24 cellular contexts compared by ENCODE assay signal in genomic region chr22:33124471-33124870, GRCh38.
DNase-seq lines count a peak whose midpoint lies in the region; FAIRE-seq and TF ChIP-seq lines count a peak whose summit lies in the region.
"Had no signal": no experiment of that assay in that cellular context is flagged by ENCODE, and none has a peak within 500 bp of the region (broad histone marks: within the 10 kb centered on the region; RNA-seq: fewer than 3 reads in every experiment).

No MANE protein-coding gene starts in this region.

- H3K4me1 ChIP-seq in H1 (replicated peaks in 1 of 4; ENCODE audit: control insufficient read depth in 3 of 4, insufficient read depth in 4 of 4, low read length in 3 of 4), result no peaks in the 10 kb centered on the region
- H3K4me1 ChIP-seq: BE2C; BLaER1 treated with 17β-estradiol and CSF1 and Interleukin-3, amounts not matched to agents 10 nM and 100 nM had no signal

- H3K79me1 ChIP-seq in H1 (ENCODE audit: low read depth, low read length), result no peaks in the 10 kb centered on the region

- H2AK5ac ChIP-seq in H1 (ENCODE audit: low read depth, low read length), result no peak overlapping the region; the same call in 1 of the 2 replicates

- no peak for FAIRE-seq in H1 (lab: Jason Lieb, UNC)
- FAIRE-seq: A204.1, D721Med, GM12892 had no signal

- no peak overlapping the region for H4K91ac ChIP-seq in H1 (replicated peaks; ENCODE audit: insufficient read length, low read length)

- POLR2A ChIA-PET in H1 (lab: Charles Lee; ENCODE audit: partially characterized antibody), result interaction anchor here (1.2 kb wide), 1 partner anchor 106 kb away, joined by 5 read pairs; no protein-coding TSS in a partner anchor
- POLR2A ChIA-PET in activated CD4-positive, alpha-beta memory T cell treated with anti-CD3 and anti-CD28 coated beads, Interleukin-2, amount 10 ng/mL, durations not matched to agents 7 days and 5 days (lab: Charles Lee), result no interaction called here

- H3K23me2 ChIP-seq in H1 (ENCODE audit: low read depth, low read length), result no peaks in the 10 kb centered on the region; the same call in 1 of the 2 replicates

- no peaks in the 10 kb centered on the region for H3K36me3 Mint-ChIP-seq in activated CD4-positive, alpha-beta T cell treated with anti-CD3 and anti-CD28 coated beads, Interleukin-2, amount 10 ng/mL, durations not matched to agents 24 days and 14 days (ENCODE audit: low read depth)
- no peaks in the 10 kb centered on the region for H3K36me3 Mint-ChIP-seq in osteocyte (ENCODE audit: unreplicated experiment)
- no peaks in the 10 kb centered on the region for H3K36me3 Mint-ChIP-seq in activated CD4-positive, alpha-beta memory T cell treated with anti-CD3 and anti-CD28 coated beads, Interleukin-2, amount 10 ng/mL, durations not matched to agents 7 days and 5 days (ENCODE audit: low read depth)
- H3K36me3 Mint-ChIP-seq: CD14-positive monocyte had no signal

- no peak overlapping the region for H3K18ac ChIP-seq in H1 (ENCODE audit: extremely low read depth, low read length)

- no peak for TF ChIP-seq EP300 in H1 (IDR thresholded peaks at IDR 0.05; ENCODE audit: borderline replicate concordance in 1 of 2, low read depth in 2 of 2, low read length in 2 of 2)

- H3K79me2 ChIP-seq in H1 (ENCODE audit: control insufficient read depth in 1 of 2, insufficient read depth in 2 of 2, low read length in 2 of 2), result no peaks in the 10 kb centered on the region

- H3K4me2 ChIP-seq in H1 (ENCODE audit: insufficient read depth in 1 of 2, low read depth in 2 of 2, low read length in 2 of 2), result no peak overlapping the region
- H3K4me2 ChIP-seq: BLaER1 treated with 17β-estradiol and CSF1 and Interleukin-3, amounts not matched to agents 10 nM and 100 nM had no signal

- H2BK20ac ChIP-seq in H1 (ENCODE audit: low read length), result no peak overlapping the region

- CTCF ChIA-PET in H1 (lab: Charles Lee; ENCODE audit: partially characterized antibody), result interaction anchor here (0.6 to 3.3 kb wide), 4 partner anchors 49 to 614 kb away, joined by 3 to 37 read pairs (median 3); no protein-coding TSS in a partner anchor
- CTCF ChIA-PET in activated CD4-positive, alpha-beta memory T cell treated with anti-CD3 and anti-CD28 coated beads, Interleukin-2, amount 10 ng/mL, durations not matched to agents 7 days and 5 days (lab: Charles Lee), result no interaction called here

- H3K4me3 ChIP-seq in H1 (ENCODE audit: extremely low read depth in 1 of 4, insufficient read depth in 2 of 4, low read depth in 3 of 4, low read length in 4 of 4), result no peak overlapping the region
- H3K4me3 ChIP-seq: BLaER1 treated with 17β-estradiol and CSF1 and Interleukin-3, amounts not matched to agents 10 nM and 100 nM had no signal

- 95% methylated on average over 4 of the region's 4 CpGs; no CpG with 5 or more reads in 1 of the 2 experiments for WGBS in H1 (ENCODE audit: extremely low coverage in 1 of 2, insufficient coverage in 1 of 2, insufficient read length in 1 of 2, insufficient replicate concordance in 2 of 2, low coverage in 1 of 2, low lambda C conversion rate in 2 of 2, missing lambda C conversion rate in 1 of 2), 2 experiments

- H2BK15ac ChIP-seq in H1 (ENCODE audit: low read length), result no peak overlapping the region

- H3K27ac Mint-ChIP-seq in activated CD4-positive, alpha-beta T cell treated with anti-CD3 and anti-CD28 coated beads, Interleukin-2, amount 10 ng/mL, durations not matched to agents 24 days and 14 days, result no peak overlapping the region
- no peak overlapping the region for H3K27ac Mint-ChIP-seq in osteocyte (ENCODE audit: unreplicated experiment)
- no peak overlapping the region for H3K27ac Mint-ChIP-seq in activated CD4-positive, alpha-beta memory T cell treated with anti-CD3 and anti-CD28 coated beads, Interleukin-2, amount 10 ng/mL, durations not matched to agents 7 days and 5 days
- H3K27ac Mint-ChIP-seq: CD14-positive monocyte; CD4-positive, alpha-beta T cell; H9 had no signal

- H3K36me3 ChIP-seq in H1 (ENCODE audit: control insufficient read depth in 2 of 4, insufficient read depth in 4 of 4, low read length in 3 of 4), result no peaks in the 10 kb centered on the region
- H3K36me3 ChIP-seq: BE2C; BLaER1 treated with 17β-estradiol and CSF1 and Interleukin-3, amounts not matched to agents 10 nM and 100 nM had no signal

- no peak overlapping the region for H3K14ac ChIP-seq in H1 (ENCODE audit: insufficient read length)

- H3K9me3 Mint-ChIP-seq in activated CD4-positive, alpha-beta T cell treated with anti-CD3 and anti-CD28 coated beads, Interleukin-2, amount 10 ng/mL, durations not matched to agents 24 days and 14 days, result peaks cover 5% of the 10 kb centered on the region
- H3K9me3 Mint-ChIP-seq in osteocyte (ENCODE audit: unreplicated experiment), result no peaks in the 10 kb centered on the region
- peaks cover 11% of the 10 kb centered on the region for H3K9me3 Mint-ChIP-seq in activated CD4-positive, alpha-beta memory T cell treated with anti-CD3 and anti-CD28 coated beads, Interleukin-2, amount 10 ng/mL, durations not matched to agents 7 days and 5 days
- H3K9me3 Mint-ChIP-seq: CD4-positive, alpha-beta T cell; H9 had no signal

- H3K27ac ChIP-seq in H1 (ENCODE audit: low read depth, low read length), result no peak overlapping the region
- H3K27ac ChIP-seq: 22Rv1; BLaER1 treated with 17β-estradiol and CSF1 and Interleukin-3, amounts not matched to agents 10 nM and 100 nM had no signal

- H4K5ac ChIP-seq in H1 (ENCODE audit: insufficient read length, low read depth, low read length), result no peak overlapping the region

- no peak overlapping the region for H2BK5ac ChIP-seq in H1 (ENCODE audit: low read depth, low read length)

- H4K20me1 ChIP-seq in H1 (replicated peaks in 1 of 2; ENCODE audit: control insufficient read depth in 1 of 2, insufficient read depth in 2 of 2, low read length in 2 of 2), result no peaks in the 10 kb centered on the region
- H4K20me1 ChIP-seq: BLaER1 treated with 17β-estradiol and CSF1 and Interleukin-3, amounts not matched to agents 10 nM and 100 nM had no signal

- no peak overlapping the region for H3K4me3 Mint-ChIP-seq in activated CD4-positive, alpha-beta T cell treated with anti-CD3 and anti-CD28 coated beads, Interleukin-2, amount 10 ng/mL, durations not matched to agents 24 days and 14 days
- no peak overlapping the region for H3K4me3 Mint-ChIP-seq in osteocyte (ENCODE audit: unreplicated experiment)
- H3K4me3 Mint-ChIP-seq in activated CD4-positive, alpha-beta memory T cell treated with anti-CD3 and anti-CD28 coated beads, Interleukin-2, amount 10 ng/mL, durations not matched to agents 7 days and 5 days, result no peak overlapping the region
- H3K4me3 Mint-ChIP-seq: CD14-positive monocyte; CD4-positive, alpha-beta T cell; CD8-positive, alpha-beta memory T cell; H9 had no signal

- H3K27me3 Mint-ChIP-seq in activated CD4-positive, alpha-beta T cell treated with anti-CD3 and anti-CD28 coated beads, Interleukin-2, amount 10 ng/mL, durations not matched to agents 24 days and 14 days, result no peaks in the 10 kb centered on the region
- no peaks in the 10 kb centered on the region for H3K27me3 Mint-ChIP-seq in osteocyte (ENCODE audit: unreplicated experiment)
- H3K27me3 Mint-ChIP-seq in activated CD4-positive, alpha-beta memory T cell treated with anti-CD3 and anti-CD28 coated beads, Interleukin-2, amount 10 ng/mL, durations not matched to agents 7 days and 5 days, result no peaks in the 10 kb centered on the region

- peaks cover 0 to 3% (median 0%) of the 10 kb centered on the region in 4 experiments; a peak in 1 of 7 replicates for H3K27me3 ChIP-seq in H1 (replicated peaks in 1 of 4; ENCODE audit: control insufficient read depth in 3 of 4, extremely low read depth in 1 of 4, insufficient read depth in 3 of 4, low read length in 3 of 4)
- H3K27me3 ChIP-seq: BE2C; BLaER1 treated with 17β-estradiol and CSF1 and Interleukin-3, amounts not matched to agents 10 nM and 100 nM had no signal

- no peak for TF ChIP-seq POLR2A in H1 (IDR thresholded peaks at IDR 0.05; ENCODE audit: control extremely low read depth in 1 of 2, low read depth in 2 of 2, low read length in 2 of 2)

- H3K23ac ChIP-seq in H1 (ENCODE audit: insufficient read length), result no peak overlapping the region

- peak overlapping the region; percentile 71; the same call in 1 of the 2 replicates for H2BK12ac ChIP-seq in H1 (ENCODE audit: low read depth, low read length)

- no peak overlapping the region for H4K8ac ChIP-seq in H1 (ENCODE audit: extremely low read depth, insufficient read depth, low read length)

- TF ChIP-seq RAD21 in H1 (IDR thresholded peaks at IDR 0.05 in 1 of 2, conservative IDR thresholded peaks at IDR 0.05 in 1 of 2; ENCODE audit: low read depth in 2 of 2, low read length in 2 of 2), result no peak

- no peak overlapping the region for H3K4ac ChIP-seq in H1 (replicated peaks; ENCODE audit: insufficient read length, low read depth, low read length)

- no peak overlapping the region for H3K56ac ChIP-seq in H1 (replicated peaks; ENCODE audit: insufficient read length, low read depth, low read length)

- TF ChIP-seq CTCF in H1 (IDR thresholded peaks at IDR 0.05; ENCODE audit: control extremely low read depth in 1 of 3, insufficient read depth in 1 of 3, low read depth in 1 of 3, low read length in 3 of 3), result no peak
- no peak for TF ChIP-seq CTCF in osteocyte (IDR thresholded peaks at IDR 0.05)

- peak; percentile 35 for DNase-seq in activated CD4-positive, alpha-beta T cell treated with anti-CD3 and anti-CD28 coated beads, Interleukin-2, amount 10 ng/mL, durations not matched to agents 24 days and 14 days
- DNase-seq in activated CD4-positive, alpha-beta T cell treated with anti-CD3 and anti-CD28 coated beads, Interleukin-2, amount 50 U/mL, for 1 hour, result no peak
- peak; percentile 15 for DNase-seq in NCI-H226
- no peak for DNase-seq in H1 (ENCODE audit: low read depth in 1 of 2, low spot score in 2 of 2)
- peak; percentile 63 for DNase-seq in osteocyte (ENCODE audit: extremely low spot score, unreplicated experiment)
- DNase-seq in activated effector memory CD4-positive, alpha-beta T cell treated with anti-CD3 and anti-CD28 coated beads, Interleukin-2, amount 50 U/mL, for 16 hours, result no peak
- no peak for DNase-seq in activated CD4-positive, alpha-beta memory T cell treated with anti-CD3 and anti-CD28 coated beads, Interleukin-2, amount 10 ng/mL, durations not matched to agents 7 days and 5 days
- no peak for DNase-seq in NCI-H1417 (lab: John Stamatoyannopoulos, UW)
- DNase-seq: ACHN; AML-193; BE2C; CD4-positive, alpha-beta T cell; CD8-positive, alpha-beta memory T cell; DMS 273 treated with DMSO at 0.1 percent for 48 hours; DMS79; EL; GDM1; H9 had no signal

- no peak overlapping the region for H2BK120ac ChIP-seq in H1 (replicated peaks; ENCODE audit: low read depth, low read length)

- no peaks in the 10 kb centered on the region for H3K4me1 Mint-ChIP-seq in activated CD4-positive, alpha-beta T cell treated with anti-CD3 and anti-CD28 coated beads, Interleukin-2, amount 10 ng/mL, durations not matched to agents 24 days and 14 days
- H3K4me1 Mint-ChIP-seq in osteocyte (ENCODE audit: unreplicated experiment), result no peaks in the 10 kb centered on the region
- H3K4me1 Mint-ChIP-seq in activated CD4-positive, alpha-beta memory T cell treated with anti-CD3 and anti-CD28 coated beads, Interleukin-2, amount 10 ng/mL, durations not matched to agents 7 days and 5 days, result no peaks in the 10 kb centered on the region
- H3K4me1 Mint-ChIP-seq: CD14-positive monocyte; CD8-positive, alpha-beta memory T cell had no signal

- H3K9me3 ChIP-seq in H1 (ENCODE audit: insufficient read depth in 2 of 2, low read depth in 1 of 2, low read length in 1 of 2), result no peaks in the 10 kb centered on the region
- H3K9me3 ChIP-seq: BE2C had no signal

- intact Hi-C loops in activated CD4-positive, alpha-beta T cell treated with anti-CD3 and anti-CD28 coated beads, Interleukin-2, amount 10 ng/mL, durations not matched to agents 24 days and 14 days (cut with micrococcal nuclease), result no loop called here

- no peak overlapping the region for H2AFZ ChIP-seq in H1 (ENCODE audit: low read length)

- H3K9ac ChIP-seq in H1 (replicated peaks in 1 of 4; ENCODE audit: extremely low read depth in 1 of 4, low read depth in 3 of 4, low read length in 3 of 4), result no peak overlapping the region
- H3K9ac ChIP-seq: BLaER1 treated with 17β-estradiol and CSF1 and Interleukin-3, amounts not matched to agents 10 nM and 100 nM had no signal

Comparison
In these comparisons a context has a peak if more than half of its experiments do, and no peak if none do; other contexts are left out.
1. DNase-seq: peak in activated CD4-positive, alpha-beta T cell treated with anti-CD3 and anti-CD28 coated beads, Interleukin-2, amount 10 ng/mL, durations not matched to agents 24 days and 14 days (single experiment), NCI-H226 (single experiment) and osteocyte (single experiment); none in activated CD4-positive, alpha-beta T cell treated with anti-CD3 and anti-CD28 coated beads, Interleukin-2, amount 50 U/mL, for 1 hour (single experiment), H1 (0 of 2), activated effector memory CD4-positive, alpha-beta T cell treated with anti-CD3 and anti-CD28 coated beads, Interleukin-2, amount 50 U/mL, for 16 hours (single experiment), activated CD4-positive, alpha-beta memory T cell treated with anti-CD3 and anti-CD28 coated beads, Interleukin-2, amount 10 ng/mL, durations not matched to agents 7 days and 5 days (single experiment) and NCI-H1417 (0 of 3).